13 cellular contexts compared by ENCODE assay signal in genomic region chr4:89898304-89898716, GRCh38. TPM values are rescaled to one million over a fixed set of nuclear protein-coding genes. Genes with fewer than 3 reads are reported as not detected.
DNase-seq lines count a peak whose midpoint lies in the region; ATAC-seq and TF ChIP-seq lines count a peak whose summit lies in the region.
"Had no signal": no experiment of that assay in that cellular context is flagged by ENCODE, and none has a peak within 500 bp of the region (broad histone marks: within the 10 kb centered on the region; RNA-seq: fewer than 3 reads in every experiment).

No MANE protein-coding gene starts in this region.

- no peak overlapping the region for H2BK15ac ChIP-seq in neuronal stem cell (ENCODE audit: low read length)

- no peak overlapping the region for H3K23ac ChIP-seq in neuronal stem cell (ENCODE audit: low read depth, low read length, poor library complexity)

- H3K4ac ChIP-seq in neuronal stem cell (ENCODE audit: low read length) = no peak overlapping the region

- H2BK120ac ChIP-seq in neuronal stem cell (ENCODE audit: low read depth, low read length) = no peak overlapping the region

- H3K4me1 ChIP-seq in Loucy (ENCODE audit: insufficient read depth, low read length, poor library complexity, severe bottlenecking) (peaks cover 72% of the 10 kb centered on the region), neuronal stem cell (ENCODE audit: control insufficient read depth in 2 of 2, insufficient read depth in 1 of 2, low read depth in 1 of 2, low read length in 2 of 2) (peaks cover 3 to 4% of the 10 kb centered on the region in 2 donors)

- no peaks in the 10 kb centered on the region for H3K9me2 ChIP-seq in Loucy (replicated peaks; ENCODE audit: low read depth, low read length)

- H3K9me3 ChIP-seq in Loucy (ENCODE audit: insufficient read depth, low read depth, low read length) (no peaks in the 10 kb centered on the region), neuronal stem cell (replicated peaks in 1 of 2; ENCODE audit: control insufficient read depth in 2 of 2, insufficient read depth in 1 of 2, low read depth in 1 of 2, low read length in 2 of 2) (no peaks in the 10 kb centered on the region)

- H4K20me1 ChIP-seq in Loucy (ENCODE audit: insufficient read depth, low read length, poor library complexity, severe bottlenecking) = no peaks in the 10 kb centered on the region

- peaks cover 56% of the 10 kb centered on the region for H3K79me2 ChIP-seq in Loucy (ENCODE audit: insufficient read depth, low read length)

- peak; percentile 5 for DNase-seq in NCI-H82 (lab: John Stamatoyannopoulos, UW)
- DNase-seq in NCI-H82 treated with DMSO at 0.1 percent for 48 hours (lab: John Stamatoyannopoulos, UW; ENCODE audit: unreplicated experiment) = no peak
- DNase-seq in neuronal stem cell (ENCODE audit: low spot score) = peak; percentile 14
- no peak for DNase-seq in epidermal melanocyte (ENCODE audit: insufficient read length, low spot score)
- DNase-seq in NOMO-1 treated with dmso at 0.1 percent for 144 hours (lab: John Stamatoyannopoulos, UW; ENCODE audit: unreplicated experiment) = no peak
- DNase-seq in GM19240 (ENCODE audit: insufficient read length, low spot score) = no peak
- DNase-seq: activated CD4-positive, alpha-beta T cell treated with anti-CD3 and anti-CD28 coated beads, Interleukin-2, amount 50 U/mL, for 4 hours; MV-4-11 had no signal

- peak; percentile 54 for ATAC-seq in GM21737 (IDR thresholded peaks at IDR 0.05; ENCODE audit: unreplicated experiment)

- no peak overlapping the region for H4K91ac ChIP-seq in neuronal stem cell (ENCODE audit: low read depth, low read length, poor library complexity)

- H3K9ac ChIP-seq in Loucy (ENCODE audit: low read depth, low read length, poor library complexity, severe bottlenecking) (peak overlapping the region; percentile 87), neuronal stem cell (ENCODE audit: low read depth, low read length, poor library complexity) (no peak overlapping the region)

- no peak overlapping the region for H4K8ac ChIP-seq in neuronal stem cell (ENCODE audit: low read depth, low read length)

- no peaks in the 10 kb centered on the region for H3K79me1 ChIP-seq in neuronal stem cell (ENCODE audit: low read depth, low read length)

- no peak for TF ChIP-seq CTCF in Loucy (conservative IDR thresholded peaks at IDR 0.05; ENCODE audit: low read length)

- H2BK5ac ChIP-seq in neuronal stem cell (ENCODE audit: low read length) = no peak overlapping the region

- peaks cover 13% of the 10 kb centered on the region for H3F3A ChIP-seq in Loucy (ENCODE audit: low read depth)

- peak overlapping the region; percentile 53 for H2AFZ ChIP-seq in Loucy (ENCODE audit: low read length)
- H2AFZ ChIP-seq in neuronal stem cell (ENCODE audit: low read length) = no peak overlapping the region

- H3K4me2 ChIP-seq in Loucy (ENCODE audit: low read depth, low read length, poor library complexity, severe bottlenecking) = peak overlapping the region; percentile 84
- H3K4me2 ChIP-seq in neuronal stem cell (ENCODE audit: insufficient read depth, low read length, poor library complexity, severe bottlenecking) = no peak overlapping the region

- H3K36me3 ChIP-seq in Loucy (ENCODE audit: insufficient read depth, low read length) (no peaks in the 10 kb centered on the region), neuronal stem cell (replicated peaks in 1 of 2; ENCODE audit: control insufficient read depth in 2 of 2, insufficient read depth in 2 of 2, low read length in 2 of 2) (peaks cover 0 to 59% of the 10 kb centered on the region in 2 donors)

- H3K4me3 ChIP-seq in Loucy (ENCODE audit: low read length, poor library complexity, severe bottlenecking) (peak overlapping the region; percentile 77), neuronal stem cell (ENCODE audit: low read length in 2 of 2) (no peak overlapping the region)

- WGBS in neuronal stem cell (ENCODE audit: extremely low coverage in 2 of 2, insufficient read length in 2 of 2, insufficient replicate concordance in 1 of 2), 2 donors = no CpG with 5 or more reads among the region's 5 CpGs

- H2BK12ac ChIP-seq in neuronal stem cell (ENCODE audit: low read length) = no peak overlapping the region

- H3K18ac ChIP-seq in neuronal stem cell (ENCODE audit: low read length) = no peak overlapping the region

- no peak overlapping the region for H3K14ac ChIP-seq in neuronal stem cell (ENCODE audit: low read length)

- H3K27me3 ChIP-seq in Loucy (ENCODE audit: insufficient read depth, low read length, poor library complexity, severe bottlenecking) (no peaks in the 10 kb centered on the region), neuronal stem cell (ENCODE audit: control insufficient read depth in 3 of 3, insufficient read depth in 3 of 3, low read depth in 1 of 3, low read length in 3 of 3) (no peaks in the 10 kb centered on the region)

- H3K27ac ChIP-seq in neuronal stem cell (replicated peaks; ENCODE audit: low read length) = no peak overlapping the region
- H3K27ac ChIP-seq: 22Rv1, epithelial cell of prostate had no signal

- no peak overlapping the region for H2AK5ac ChIP-seq in neuronal stem cell (ENCODE audit: low read depth, low read length)

RNA-seq across cellular contexts. Expression of gene MMRN1, which starts 3.7 kb away (rescaled TPM):
- 5.1 TPM for polyA plus RNA-seq in neuronal stem cell (2013, experiment 1 of 2)
- polyA plus RNA-seq in neuronal stem cell (2013, experiment 2 of 2) = 5.2 TPM
- polyA plus RNA-seq: keratinocyte had no signal

Comparison
In these comparisons a context has a peak if more than half of its experiments do, and no peak if none do; other contexts are left out.
1. DNase-seq: peak in NCI-H82 (single experiment) and neuronal stem cell (single experiment); none in NCI-H82 treated with DMSO at 0.1 percent for 48 hours (single experiment), epidermal melanocyte (single experiment), NOMO-1 treated with dmso at 0.1 percent for 144 hours (single experiment) and GM19240 (single experiment).